In genomic region chr17:68580236-68580903, GRCh38 we compare ENCODE assay signal across 1 cellular context.
TF ChIP-seq lines count a peak whose summit lies in the region.

No MANE protein-coding gene starts in this region.

TF ChIP-seq in IMR-90, 13 proteins besides CTCF, POLR2A, EP300 and RAD21 (continued from another document):
- no peak for TF ChIP-seq ELK1 (IDR thresholded peaks at IDR 0.05; ENCODE audit: borderline replicate concordance, low read depth, low read length)
- TF ChIP-seq NFE2L2 (IDR thresholded peaks at IDR 0.05; ENCODE audit: low read depth, low read length), result no peak
